ENCODE assay signal across 26 cellular contexts in the genomic region with DNA sequence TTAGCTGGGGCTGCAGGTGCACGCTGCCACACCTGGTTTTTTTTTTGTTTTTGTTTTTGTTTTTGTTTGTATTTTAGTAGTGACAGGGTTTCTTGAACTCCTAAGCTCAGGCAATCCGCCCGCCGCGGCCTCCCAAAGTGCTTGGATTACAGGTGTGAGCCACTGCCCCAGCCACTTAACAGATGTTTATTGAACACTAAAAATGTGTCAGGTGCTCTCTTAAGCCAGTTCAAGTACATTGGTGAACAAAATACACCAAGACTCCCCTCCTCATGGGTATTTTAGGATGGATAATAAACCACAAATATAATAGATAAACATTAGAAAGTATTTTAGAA.
"Had no signal": no experiment of that assay in that cellular context is flagged by ENCODE, and none has a peak within 500 bp of the region (broad histone marks: within the 10 kb centered on the region; RNA-seq: fewer than 3 reads in every experiment).

No MANE protein-coding gene starts in this region.

- H3K27me3 Mint-ChIP-seq: activated CD4-positive, alpha-beta memory T cell treated with anti-CD3 and anti-CD28 coated beads for 36 hours; activated T-helper 17 cell treated with anti-CD3 and anti-CD28 coated beads, Interleukin-2, amount 50 U/mL, for 72 hours had no signal

- DNase-seq: activated CD4-positive, alpha-beta memory T cell treated with anti-CD3 and anti-CD28 coated beads for 36 hours; activated CD4-positive, alpha-beta T cell treated with anti-CD3 and anti-CD28 coated beads, Interleukin-2, amount 10 ng/mL, durations not matched to agents 7 days and 5 days; activated CD4-positive, CD25-positive, alpha-beta regulatory T cell; activated CD8-positive, alpha-beta memory T cell treated with anti-CD3 and anti-CD28 coated beads for 24 hours; activated gamma-delta T cell; activated naive CD4-positive, alpha-beta T cell treated with anti-CD3 and anti-CD28 coated beads for 36 hours; activated T-cell treated with anti-CD3 and anti-CD28 coated beads, Interleukin-2, amount 50 U/mL, for 4 hours; amygdala; Kasumi-1; KBM-7; NCI-H1048; NCI-H1417; NCI-H1930; NCI-H2171; NCI-H2227 treated with DMSO at 0.1 percent for 48 hours; NCI-H524; NCI-H774; RPMI8226; T-helper 1 cell had no signal

- ATAC-seq: activated T-cell treated with anti-CD3 and anti-CD28 coated beads, Interleukin-2, amount 50 U/mL, for 4 hours; activated T-helper 17 cell treated with anti-CD3 and anti-CD28 coated beads, Interleukin-2, amount 50 U/mL, for 72 hours; Right ventricle myocardium inferior had no signal

- H3K27ac Mint-ChIP-seq: activated CD4-positive, alpha-beta memory T cell treated with anti-CD3 and anti-CD28 coated beads for 36 hours; activated CD4-positive, alpha-beta T cell treated with anti-CD3 and anti-CD28 coated beads, Interleukin-2, amount 10 ng/mL, durations not matched to agents 7 days and 5 days; activated naive CD4-positive, alpha-beta T cell treated with anti-CD3 and anti-CD28 coated beads for 36 hours; activated naive CD8-positive, alpha-beta T cell; activated T-helper 17 cell treated with anti-CD3 and anti-CD28 coated beads, Interleukin-2, amount 50 U/mL, for 72 hours; brain had no signal

- H3K27ac ChIP-seq: cardiac muscle cell, SK-N-MC, VCaP had no signal

- H3K4me3 ChIP-seq: cardiac muscle cell, SK-N-MC had no signal

- H3K36me3 ChIP-seq: cardiac muscle cell had no signal

- H3K36me3 Mint-ChIP-seq: activated CD4-positive, alpha-beta memory T cell treated with anti-CD3 and anti-CD28 coated beads for 36 hours; activated naive CD8-positive, alpha-beta T cell; brain had no signal

- H3K4me1 Mint-ChIP-seq: brain had no signal

- H3K9me3 Mint-ChIP-seq: activated CD4-positive, alpha-beta memory T cell treated with anti-CD3 and anti-CD28 coated beads for 36 hours; activated CD4-positive, alpha-beta T cell treated with anti-CD3 and anti-CD28 coated beads, Interleukin-2, amount 10 ng/mL, durations not matched to agents 7 days and 5 days; activated naive CD4-positive, alpha-beta T cell treated with anti-CD3 and anti-CD28 coated beads for 36 hours; activated T-cell treated with anti-CD3 and anti-CD28 coated beads, Interleukin-2, amount 50 U/mL, for 4 hours; activated T-helper 17 cell treated with anti-CD3 and anti-CD28 coated beads, Interleukin-2, amount 50 U/mL, for 72 hours had no signal

- H3K4me3 Mint-ChIP-seq: activated CD4-positive, alpha-beta memory T cell treated with anti-CD3 and anti-CD28 coated beads for 36 hours; activated CD4-positive, alpha-beta T cell treated with anti-CD3 and anti-CD28 coated beads, Interleukin-2, amount 10 ng/mL, durations not matched to agents 7 days and 5 days; activated naive CD4-positive, alpha-beta T cell treated with anti-CD3 and anti-CD28 coated beads for 36 hours; activated naive CD8-positive, alpha-beta T cell; activated T-cell treated with anti-CD3 and anti-CD28 coated beads, Interleukin-2, amount 50 U/mL, for 4 hours; activated T-helper 17 cell treated with anti-CD3 and anti-CD28 coated beads, Interleukin-2, amount 50 U/mL, for 72 hours; brain had no signal
